8 cellular contexts compared by ENCODE assay signal in genomic region chrX:14899607-14900006, GRCh38. TPM values are rescaled to one million over a fixed set of nuclear protein-coding genes. Genes with fewer than 3 reads are reported as not detected.
A peak's percentile ranks its signal among the peaks of the same experiment; 100 is the strongest.
DNase-seq lines count a peak whose midpoint lies in the region; ATAC-seq and TF ChIP-seq lines count a peak whose summit lies in the region.

No MANE protein-coding gene starts in this region.

- H3K79me2 ChIP-seq in ACC112 (ENCODE audit: control insufficient read depth, insufficient read depth, low read length, unreplicated experiment): no peaks in the 10 kb centered on the region

- TF ChIP-seq CTCF in epithelial cell of proximal tubule (conservative IDR thresholded peaks at IDR 0.05; ENCODE audit: low read depth, low read length): no peak

- peaks cover 11% of the 10 kb centered on the region for H3K4me1 ChIP-seq in ACC112 (ENCODE audit: control insufficient read depth, insufficient read depth, low read length, unreplicated experiment)

- no peak overlapping the region for H3K4me3 ChIP-seq in ACC112 (ENCODE audit: low read depth, low read length)
- no peak overlapping the region for H3K4me3 ChIP-seq in epithelial cell of proximal tubule (ENCODE audit: low read depth, low read length)

- DNase-seq in LHCN-M2 (ENCODE audit: low read depth): peak; percentile 68
- peak; percentile 47 for DNase-seq in epithelial cell of proximal tubule (ENCODE audit: low read depth)
- no peak for DNase-seq in NCI-H1092 treated with DMSO at 0.1 percent for 48 hours (lab: John Stamatoyannopoulos, UW)
- DNase-seq in NCI-H345 treated with DMSO at 0.1 percent for 48 hours (lab: John Stamatoyannopoulos, UW; ENCODE audit: unreplicated experiment): no peak
- no peak for DNase-seq in NCI-H1436 treated with DMSO at 0.1 percent for 48 hours (lab: John Stamatoyannopoulos, UW)
- no peak for DNase-seq in GM19238 (ENCODE audit: insufficient read length, low spot score)

- peak; percentile 89 for ATAC-seq in GM19452 (IDR thresholded peaks at IDR 0.05; ENCODE audit: unreplicated experiment)

- H3K27me3 ChIP-seq in ACC112 (ENCODE audit: insufficient read depth, low read length): no peaks in the 10 kb centered on the region

- peaks cover 53% of the 10 kb centered on the region for H3K36me3 ChIP-seq in ACC112 (ENCODE audit: insufficient read depth, low read length)

- H3K27ac ChIP-seq in ACC112 (ENCODE audit: low read depth, low read length): peak overlapping the region; percentile 39; the same call in 1 of the 2 replicates

- no peak overlapping the region for H2AFZ ChIP-seq in ACC112 (ENCODE audit: low read length, unreplicated experiment)

RNA-seq across cellular contexts. Expression of gene MOSPD2, which starts 26.4 kb away (rescaled TPM):
- total RNA-seq in LHCN-M2 (2014; rRNA removed) (9.8 and 11.3 TPM in 2 replicates), epithelial cell of proximal tubule (6.8 and 9.9 TPM in 2 replicates)
- 5.2 TPM for polyA plus RNA-seq in LHCN-M2 (2012)

RNA-seq across cellular contexts. Expression of gene FANCB, which starts 26.7 kb away (rescaled TPM):
- total RNA-seq in LHCN-M2 (2014; rRNA removed): 6.2 and 8.3 TPM in 2 replicates
- 1.3 TPM for polyA plus RNA-seq in LHCN-M2 (2012)
- total RNA-seq in epithelial cell of proximal tubule: 3.0 and 5.9 TPM in 2 replicates

Comparison
In these comparisons a context has a peak if more than half of its experiments do, and no peak if none do; other contexts are left out.
1. DNase-seq: peak in LHCN-M2 (single experiment) and epithelial cell of proximal tubule (single experiment); none in NCI-H1092 treated with DMSO at 0.1 percent for 48 hours (single experiment), NCI-H345 treated with DMSO at 0.1 percent for 48 hours (single experiment), NCI-H1436 treated with DMSO at 0.1 percent for 48 hours (single experiment) and GM19238 (single experiment).